In genomic region chr14:24113379-24113800, GRCh38 we compare ENCODE assay signal across 8 cellular contexts. TPM values are rescaled to one million over a fixed set of nuclear protein-coding genes. Genes with fewer than 3 reads are reported as not detected.
DNase-seq lines count a peak whose midpoint lies in the region; ATAC-seq and TF ChIP-seq lines count a peak whose summit lies in the region.

No MANE protein-coding gene starts in this region.

- H3K9me3 ChIP-seq in SK-N-MC (ENCODE audit: low read depth, low read length) = no peaks in the 10 kb centered on the region
- H3K9me3 ChIP-seq in fibroblast of lung (ENCODE audit: control insufficient read depth, insufficient read depth, low read depth, low read length) = no peaks in the 10 kb centered on the region
- no peaks in the 10 kb centered on the region for H3K9me3 ChIP-seq in psoas muscle

- peak overlapping the region; percentile 89 for H3K4me3 ChIP-seq in GM12865 (ENCODE audit: low read depth, low read length)
- peak overlapping the region; percentile 96 for H3K4me3 ChIP-seq in SK-N-MC
- H3K4me3 ChIP-seq in fibroblast of lung (replicated peaks in 1 of 4; ENCODE audit: control extremely low read depth in 1 of 4, insufficient read depth in 1 of 4, low read depth in 3 of 4, low read length in 4 of 4) = peak overlapping the region; percentile 39 to 96 (median 72)
- peak overlapping the region; percentile 80 for H3K4me3 ChIP-seq in psoas muscle

- intact Hi-C loops in psoas muscle (cut with DNase I) = loop anchor here (5.0 kb wide), 1 partner anchor 34 kb away; the partner anchor contains the start of genes PSME2 (in 2 of the 2) and RNF31 (in 2 of the 2)

- H3K9ac ChIP-seq in SK-N-MC (ENCODE audit: insufficient read length) = peak overlapping the region; percentile 87
- peak overlapping the region; percentile 67 for H3K9ac ChIP-seq in fibroblast of lung (ENCODE audit: insufficient read depth, low read length)

- H3K36me3 ChIP-seq in SK-N-MC (ENCODE audit: insufficient read depth, low read length) (peaks cover under 1% of the 10 kb centered on the region; the same call in 1 of the 2 replicates), fibroblast of lung (ENCODE audit: control insufficient read depth, insufficient read depth, low read length) (no peaks in the 10 kb centered on the region), psoas muscle (ENCODE audit: insufficient read depth in 1 of 2, low read depth in 1 of 2) (peaks cover 0 to 20% of the 10 kb centered on the region in 2 donors)

- H3K27ac ChIP-seq in SK-N-MC = peak overlapping the region; percentile 94
- H3K27ac ChIP-seq in fibroblast of lung (ENCODE audit: insufficient read depth, low read length) = peak overlapping the region; percentile 98
- peak overlapping the region; percentile 100 for H3K27ac ChIP-seq in psoas muscle

- H3K4me1 ChIP-seq in fibroblast of lung (ENCODE audit: control insufficient read depth, extremely low read depth, insufficient read depth, low read length) (peaks cover 5% of the 10 kb centered on the region), psoas muscle (peaks cover 24% of the 10 kb centered on the region)

- H3K27me3 ChIP-seq in fibroblast of lung (ENCODE audit: control insufficient read depth, insufficient read depth, low read length) = no peaks in the 10 kb centered on the region
- no peaks in the 10 kb centered on the region for H3K27me3 ChIP-seq in psoas muscle (ENCODE audit: insufficient read depth in 3 of 3, low read length in 2 of 3)

- DNase-seq in GM12865 (ENCODE audit: low read depth) (no peak), SK-N-MC (ENCODE audit: low read depth, low spot score) (no peak), fibroblast of lung (ENCODE audit: low read depth in 2 of 2) (no peak), psoas muscle (no peak), middle frontal gyrus (ENCODE audit: extremely low spot score, low spot score) (no peak)

- 18 to 19% (median 19%) methylated on average over 15 of the region's 15 CpGs for WGBS in psoas muscle, 3 donors

- peak overlapping the region; percentile 100 for H3K4me2 ChIP-seq in fibroblast of lung (ENCODE audit: extremely low read depth, insufficient read depth, low read length)

- ATAC-seq in psoas muscle = peak in 2 of 4 donors; percentile 1 to 4
- ATAC-seq in GM18858 (IDR thresholded peaks at IDR 0.05; ENCODE audit: unreplicated experiment) = no peak
- no peak for ATAC-seq in GM19328 (IDR thresholded peaks at IDR 0.05; ENCODE audit: unreplicated experiment)
- no peak for ATAC-seq in HG03378 (IDR thresholded peaks at IDR 0.05; ENCODE audit: unreplicated experiment)

- TF ChIP-seq CTCF in GM12865 (IDR thresholded peaks at IDR 0.05; ENCODE audit: insufficient read depth, low read depth, low read length, missing control alignments) = no peak
- TF ChIP-seq CTCF in fibroblast of lung (conservative IDR thresholded peaks at IDR 0.05 in 1 of 2, IDR thresholded peaks at IDR 0.05 in 1 of 2; ENCODE audit: low read depth in 1 of 2, low read length in 2 of 2) = no peak
- no peak for TF ChIP-seq CTCF in psoas muscle (IDR thresholded peaks at IDR 0.05)

- H4K20me1 ChIP-seq in fibroblast of lung (ENCODE audit: control insufficient read depth, extremely low read depth, insufficient read depth, low read length) = no peaks in the 10 kb centered on the region

- H2AFZ ChIP-seq in fibroblast of lung (ENCODE audit: low read length) = peak overlapping the region; percentile 91

- no peaks in the 10 kb centered on the region for H3K79me2 ChIP-seq in fibroblast of lung (ENCODE audit: control insufficient read depth, insufficient read depth, low read length)

RNA-seq across cellular contexts. Expression of gene DCAF11, which starts 1.2 kb away (rescaled TPM):
- total RNA-seq in fibroblast of lung = 52.9 and 68.0 TPM in 2 replicates
- 18.4 and 21.7 TPM in 2 replicates for polyA plus RNA-seq in fibroblast of lung
- 23.8 and 26.8 TPM in 2 replicates for polyA plus RNA-seq in fibroblast of lung (2012)
- 46.5 and 62.5 TPM in 2 replicates for polyA minus RNA-seq in fibroblast of lung (ENCODE audit: low replicate concordance)
- 10 to 100 TPM; 48.8 to 73.5 (median 68.6) TPM for total RNA-seq in psoas muscle
- 10 to 100 TPM; 34.7 to 66.4 (median 35.4) TPM for polyA plus RNA-seq in psoas muscle

RNA-seq across cellular contexts. Expression of gene NRL, which starts 1.4 kb away (rescaled TPM):
- 0.77 and 0.99 TPM in 2 replicates for total RNA-seq in fibroblast of lung
- polyA plus RNA-seq in fibroblast of lung = 0.45 and 0.49 TPM in 2 replicates
- 0.49 and 0.60 TPM in 2 replicates for polyA plus RNA-seq in fibroblast of lung (2012)
- 1.0 and 2.6 TPM in 2 replicates for polyA minus RNA-seq in fibroblast of lung (ENCODE audit: low replicate concordance)
- 1 to 10 TPM; 1.5 to 3.6 (median 2.5) TPM for total RNA-seq in psoas muscle
- polyA plus RNA-seq in psoas muscle = 1 to 10 TPM; 1.2 to 5.1 (median 2.4) TPM

RNA-seq across cellular contexts. Expression of gene FITM1, which starts 17.1 kb away (rescaled TPM):
- under 0.01 TPM in 1 of 2 replicates, not detected in the other for total RNA-seq in fibroblast of lung
- not detected in 2 replicates for polyA plus RNA-seq in fibroblast of lung
- 0.17 TPM in 1 of 2 replicates, not detected in the other for polyA plus RNA-seq in fibroblast of lung (2012)
- polyA minus RNA-seq in fibroblast of lung (ENCODE audit: low replicate concordance) = 2.9 TPM in 1 of 2 replicates, not detected in the other
- 100 to 1,000 TPM in 3 of 4 donors, 10 to 100 TPM in 1; 72.8 to 167 (median 137) TPM for total RNA-seq in psoas muscle
- polyA plus RNA-seq in psoas muscle = 100 to 1,000 TPM; 100 to 163 (median 113) TPM

RNA-seq across cellular contexts. Expression of gene PCK2, which starts 19.3 kb away (rescaled TPM):
- total RNA-seq in fibroblast of lung (33.9 and 71.3 TPM in 2 replicates), psoas muscle (1 to 10 TPM; 2.1 to 4.5 (median 2.7) TPM)
- polyA plus RNA-seq in fibroblast of lung (12.7 and 15.9 TPM in 2 replicates), psoas muscle (1 to 10 TPM; 2.0 to 2.7 (median 2.0) TPM)
- polyA plus RNA-seq in fibroblast of lung (2012) = 17.0 and 22.7 TPM in 2 replicates
- polyA minus RNA-seq in fibroblast of lung (ENCODE audit: low replicate concordance) = 33.5 and 51.1 TPM in 2 replicates

RNA-seq across cellular contexts. Expression of gene PSME1, which starts 22.6 kb away (rescaled TPM):
- total RNA-seq in fibroblast of lung = 172 and 177 TPM in 2 replicates
- polyA plus RNA-seq in fibroblast of lung = 221 and 266 TPM in 2 replicates
- 217 and 263 TPM in 2 replicates for polyA plus RNA-seq in fibroblast of lung (2012)
- 42.6 and 61.4 TPM in 2 replicates for polyA minus RNA-seq in fibroblast of lung (ENCODE audit: low replicate concordance)
- 100 to 1,000 TPM in 1 of 4 donors, 10 to 100 TPM in 3; 49.2 to 122 (median 80.3) TPM for total RNA-seq in psoas muscle
- polyA plus RNA-seq in psoas muscle = 100 to 1,000 TPM in 1 of 3 donors, 10 to 100 TPM in 2; 73.0 to 106 (median 92.6) TPM

Comparison
In these comparisons a context has a peak if more than half of its experiments do, and no peak if none do; other contexts are left out.
1. RNA of gene FITM1, which starts 17.1 kb away (total RNA-seq): 72.8 to 167 TPM in psoas muscle; under 0.01 TPM in fibroblast of lung; every median in the first group is over 10 times any median in the second.
2. Peak in every context shown above with its lines, with median percentiles within 50 percentile points of each other: H3K4me3 ChIP-seq and H3K27ac ChIP-seq.